Comparison of ENCODE assay signal across 21 cellular contexts in genomic region chr15:74218172-74218885, GRCh38. TPM values are rescaled to one million over a fixed set of nuclear protein-coding genes. Genes with fewer than 3 reads are reported as not detected.
DNase-seq lines count a peak whose midpoint lies in the region; ATAC-seq and TF ChIP-seq lines count a peak whose summit lies in the region.
"Had no signal": no experiment of that assay in that cellular context is flagged by ENCODE, and none has a peak within 500 bp of the region (broad histone marks: within the 10 kb centered on the region; RNA-seq: fewer than 3 reads in every experiment).

No MANE protein-coding gene starts in this region.

- no peak overlapping the region for H2AFZ ChIP-seq in neural cell (ENCODE audit: low read depth, low read length)

- ATAC-seq in GM21717 (IDR thresholded peaks at IDR 0.05; ENCODE audit: unreplicated experiment) = no peak
- ATAC-seq: A549, HCT116 had no signal

- peaks cover 25% of the 10 kb centered on the region for H3F3A ChIP-seq in neural cell (ENCODE audit: insufficient read depth, low read length, poor library complexity, severe bottlenecking)

- no peak for TF ChIP-seq CTCF in neural cell (IDR thresholded peaks at IDR 0.05; ENCODE audit: poor library complexity, severe bottlenecking)

- no peak for TF ChIP-seq RAD21 in neural cell (conservative IDR thresholded peaks at IDR 0.05)

- H3K27ac Mint-ChIP-seq in T-helper 2 cell treated with Interferon-gamma antibody and Interleukin-4, amounts not matched to agents 5 μg/mL and 100 μg/mL, for 36 hours = no peak overlapping the region
- H3K27ac Mint-ChIP-seq: CD4-positive, alpha-beta T cell had no signal

- H3K27me3 Mint-ChIP-seq in T-helper 2 cell treated with Interferon-gamma antibody and Interleukin-4, amounts not matched to agents 5 μg/mL and 100 μg/mL, for 36 hours (ENCODE audit: low read depth) = peaks cover 19% of the 10 kb centered on the region

- no peak overlapping the region for H3K4me2 ChIP-seq in neural cell (ENCODE audit: low read length)
- H3K4me2 ChIP-seq: A549; BLaER1 treated with 17β-estradiol and CSF1 and Interleukin-3, amounts not matched to agents 10 nM and 100 nM had no signal

- no peak overlapping the region for H3K4me3 Mint-ChIP-seq in T-helper 2 cell treated with Interferon-gamma antibody and Interleukin-4, amounts not matched to agents 5 μg/mL and 100 μg/mL, for 36 hours
- H3K4me3 Mint-ChIP-seq: CD4-positive, alpha-beta T cell had no signal

- no peaks in the 10 kb centered on the region for H3K79me2 ChIP-seq in neural cell (replicated peaks; ENCODE audit: insufficient read depth, low read length)

- no peaks in the 10 kb centered on the region for H3K9me3 ChIP-seq in neural cell (ENCODE audit: low read length)
- H3K9me3 ChIP-seq: A549; BLaER1 treated with 17β-estradiol and CSF1 and Interleukin-3, amounts not matched to agents 10 nM and 100 nM had no signal

- peak overlapping the region; percentile 94 for H3K9ac ChIP-seq in neural cell (ENCODE audit: low read length)
- H3K9ac ChIP-seq: BLaER1 treated with 17β-estradiol and CSF1 and Interleukin-3, amounts not matched to agents 10 nM and 100 nM had no signal

- no peaks in the 10 kb centered on the region for H4K20me1 ChIP-seq in neural cell (ENCODE audit: insufficient read depth)

- no peaks in the 10 kb centered on the region for H3K27me3 ChIP-seq in neural cell (ENCODE audit: insufficient read depth, low read depth, low read length)

- H3K27ac ChIP-seq in neural cell (ENCODE audit: low read length) = peak overlapping the region; percentile 100
- H3K27ac ChIP-seq: BLaER1 treated with 17β-estradiol and CSF1 and Interleukin-3, amounts not matched to agents 10 nM and 100 nM; HL-60 had no signal

- H3K9me2 ChIP-seq in neural cell (ENCODE audit: insufficient read depth, low read length) = no peaks in the 10 kb centered on the region

- peak; percentile 32 for DNase-seq in NCI-H2196 (lab: John Stamatoyannopoulos, UW; ENCODE audit: unreplicated experiment)
- DNase-seq in NCI-H2196 treated with DMSO at 0.1 percent for 48 hours (lab: John Stamatoyannopoulos, UW; ENCODE audit: unreplicated experiment) = no peak
- peak; percentile 49 for DNase-seq in NCI-H1436 (lab: John Stamatoyannopoulos, UW)
- DNase-seq in NCI-H2171 treated with DMSO at 0.1 percent for 48 hours (lab: John Stamatoyannopoulos, UW) = peak; percentile 96
- no peak for DNase-seq in T-helper 2 cell treated with Interferon-gamma antibody and Interleukin-4, amounts not matched to agents 5 μg/mL and 100 μg/mL, for 36 hours (ENCODE audit: low spot score)
- DNase-seq: AML-193; CD4-positive, alpha-beta T cell; GF-D8; Karpas-422; NCI-H1092 treated with DMSO at 0.1 percent for 48 hours; NCI-H146; NCI-H1930; NCI-H2227 treated with DMSO at 0.1 percent for 48 hours; SHP77; T-helper 1 cell had no signal

- no peaks in the 10 kb centered on the region for H3K9me3 Mint-ChIP-seq in T-helper 2 cell treated with Interferon-gamma antibody and Interleukin-4, amounts not matched to agents 5 μg/mL and 100 μg/mL, for 36 hours
- H3K9me3 Mint-ChIP-seq: CD4-positive, alpha-beta T cell had no signal

- H3K4me3 ChIP-seq in neural cell (ENCODE audit: low read length) = no peak overlapping the region
- H3K4me3 ChIP-seq: A549; BLaER1 treated with 17β-estradiol and CSF1 and Interleukin-3, amounts not matched to agents 10 nM and 100 nM had no signal

- no peaks in the 10 kb centered on the region for H3K36me3 Mint-ChIP-seq in T-helper 2 cell treated with Interferon-gamma antibody and Interleukin-4, amounts not matched to agents 5 μg/mL and 100 μg/mL, for 36 hours (ENCODE audit: low read depth)

- no peaks in the 10 kb centered on the region for H3K4me1 Mint-ChIP-seq in T-helper 2 cell treated with Interferon-gamma antibody and Interleukin-4, amounts not matched to agents 5 μg/mL and 100 μg/mL, for 36 hours (ENCODE audit: low read depth)

- H3K36me3 ChIP-seq in neural cell (ENCODE audit: insufficient read depth, low read length) = no peaks in the 10 kb centered on the region
- H3K36me3 ChIP-seq: BLaER1 treated with 17β-estradiol and CSF1 and Interleukin-3, amounts not matched to agents 10 nM and 100 nM had no signal

- no peak for TF ChIP-seq EP300 in neural cell (conservative IDR thresholded peaks at IDR 0.05; ENCODE audit: poor library complexity, severe bottlenecking)

TF ChIP-seq in neural cell, 6 proteins besides CTCF, POLR2A, EP300 and RAD21:
- no peak for TF ChIP-seq SMC3 (conservative IDR thresholded peaks at IDR 0.05; ENCODE audit: poor library complexity)
- TF ChIP-seq POLR2AphosphoS5 (IDR thresholded peaks at IDR 0.05) = no peak
- TF ChIP-seq MXI1 (conservative IDR thresholded peaks at IDR 0.05; ENCODE audit: poor library complexity, severe bottlenecking) = no peak
- TF ChIP-seq EZH2 (IDR thresholded peaks at IDR 0.05; ENCODE audit: borderline replicate concordance, insufficient read depth, low read length, poor library complexity, severe bottlenecking) = no peak
- TF ChIP-seq REST (IDR thresholded peaks at IDR 0.05; ENCODE audit: borderline replicate concordance) = no peak
- TF ChIP-seq TAF1 (IDR thresholded peaks at IDR 0.05; ENCODE audit: low read depth) = no peak

RNA-seq across cellular contexts. Expression of gene STRA6, which starts 15.7 kb away (rescaled TPM):
- polyA plus RNA-seq in neural cell = 4.4 and 11.9 TPM in 2 replicates
- polyA minus RNA-seq in neural cell = 8.5 and 9.6 TPM in 2 replicates

RNA-seq across cellular contexts. Expression of gene CCDC33, which starts 17.8 kb away (rescaled TPM):
- polyA plus RNA-seq in neural cell = 1.4 TPM in 2 replicates
- 0.73 and 1.3 TPM in 2 replicates for polyA minus RNA-seq in neural cell

RNA-seq across cellular contexts. Expression of gene ISLR, which starts 44.8 kb away (rescaled TPM):
- polyA plus RNA-seq in neural cell = not detected in 2 replicates
- polyA minus RNA-seq in neural cell = not detected in 2 replicates

Comparison
In these comparisons a context has a peak if more than half of its experiments do, and no peak if none do; other contexts are left out.
1. DNase-seq: peak in NCI-H2196 (single experiment), NCI-H1436 (single experiment) and NCI-H2171 treated with DMSO at 0.1 percent for 48 hours (single experiment); none in NCI-H2196 treated with DMSO at 0.1 percent for 48 hours (single experiment) and T-helper 2 cell treated with Interferon-gamma antibody and Interleukin-4, amounts not matched to agents 5 μg/mL and 100 μg/mL, for 36 hours (single experiment).